15 cellular contexts compared by ENCODE assay signal in genomic region chr18:2968559-2968958, GRCh38. TPM values are rescaled to one million over a fixed set of nuclear protein-coding genes. Genes with fewer than 3 reads are reported as not detected.
DNase-seq lines count a peak whose midpoint lies in the region; ATAC-seq, FAIRE-seq and TF ChIP-seq lines count a peak whose summit lies in the region.
"Had no signal": no experiment of that assay in that cellular context is flagged by ENCODE, and none has a peak within 500 bp of the region (broad histone marks: within the 10 kb centered on the region; RNA-seq: fewer than 3 reads in every experiment).

No MANE protein-coding gene starts in this region.

- no peaks in the 10 kb centered on the region for H3K9me3 ChIP-seq in right atrium auricular region
- no peaks in the 10 kb centered on the region for H3K9me3 ChIP-seq in K562 (replicated peaks; ENCODE audit: control insufficient read depth, insufficient read depth, low read depth, low read length)
- no peaks in the 10 kb centered on the region for H3K9me3 ChIP-seq in naive thymus-derived CD4-positive, alpha-beta T cell (ENCODE audit: control insufficient read depth in 2 of 3, low read length in 3 of 3)
- H3K9me3 ChIP-seq: heart right ventricle had no signal

- intact Hi-C loops in left cardiac atrium (cut with DNase I): no loop called here
- intact Hi-C loops in K562 (cut with micrococcal nuclease): no loop called here
- intact Hi-C loops in naive thymus-derived CD4-positive, alpha-beta T cell (cut with micrococcal nuclease): no loop called here

- peaks cover 19% of the 10 kb centered on the region for H4K20me1 ChIP-seq in K562 (replicated peaks; ENCODE audit: control insufficient read depth, insufficient read depth, low read length)

- H3K36me3 Mint-ChIP-seq in naive thymus-derived CD4-positive, alpha-beta T cell: peaks cover 0 to 44% (median 5%) of the 10 kb centered on the region in 5 donors

- H3K27ac Mint-ChIP-seq in naive thymus-derived CD4-positive, alpha-beta T cell: peak overlapping the region; percentile 79 to 99 (median 95)

- POLR2A ChIA-PET in K562 (lab: Yijun Ruan, JAX): interaction anchor here (0.5 to 1.0 kb wide), 4 partner anchors 11 to 1447 kb away, joined by 3 read pairs; no protein-coding TSS in a partner anchor
- POLR2A ChIA-PET in naive thymus-derived CD4-positive, alpha-beta T cell (lab: Charles Lee): interaction anchor here (0.7 to 14.4 kb wide), 9 partner anchors 9 to 280 kb away, joined by 3 to 335 read pairs (median 25); no protein-coding TSS in a partner anchor

- peaks cover 87% of the 10 kb centered on the region for H3K79me2 ChIP-seq in K562 (ENCODE audit: control insufficient read depth, insufficient read depth, low read length)

- no peak for DNase-seq in left cardiac atrium
- no peak for DNase-seq in right atrium auricular region (ENCODE audit: low spot score)
- no peak for DNase-seq in K562 (ENCODE audit: extremely low read depth in 1 of 4, low spot score in 3 of 4)
- DNase-seq in naive thymus-derived CD4-positive, alpha-beta T cell: no peak
- no peak for DNase-seq in SK-N-DZ (ENCODE audit: low spot score)
- no peak for DNase-seq in NCI-H1092 treated with DMSO at 0.1 percent for 48 hours (lab: John Stamatoyannopoulos, UW)
- DNase-seq in RPMI8226: no peak
- DNase-seq in GM10266 (ENCODE audit: extremely low spot score): no peak
- DNase-seq: effector CD4-positive, alpha-beta T cell; GM23248; heart right ventricle; NCI-H2081 treated with DMSO at 0.1 percent for 48 hours; PC-3; stimulated activated naive CD4-positive, alpha-beta T cell treated with Interleukin-2 at 50 U/mL for 16 hours had no signal

- no TSS peak for BruUV-seq in K562 (replicated peaks; lab: Mats Ljungman, UMichigan)

- peak overlapping the region in 1 of 2 donors; percentile 46 for H3K27ac ChIP-seq in right atrium auricular region
- H3K27ac ChIP-seq in K562 (ENCODE audit: extremely low read depth, low read depth, low read length): no peak overlapping the region
- peak overlapping the region; percentile 76 for H3K27ac ChIP-seq in naive thymus-derived CD4-positive, alpha-beta T cell (ENCODE audit: low read depth, low read length)
- H3K27ac ChIP-seq: GM23248, VCaP had no signal

- H3K9ac ChIP-seq in K562 (ENCODE audit: insufficient read depth in 1 of 2, low read depth in 2 of 2, low read length in 2 of 2): no peak overlapping the region
- H3K9ac ChIP-seq: GM23248 had no signal

- CTCF ChIA-PET in K562 (lab: Yijun Ruan, JAX; ENCODE audit: low intra/inter-chr PET ratio): no interaction called here
- CTCF ChIA-PET in naive thymus-derived CD4-positive, alpha-beta T cell (lab: Charles Lee): interaction anchor here (0.8 to 7.9 kb wide), 8 partner anchors 9 to 487 kb away, joined by 3 to 75 read pairs (median 6); no protein-coding TSS in a partner anchor

- no peak for TF ChIP-seq POLR2A in K562 (conservative IDR thresholded peaks at IDR 0.05)

- in situ Hi-C loops in K562 (cut with MboI): no loop called here

- no peaks in the 10 kb centered on the region for H3K9me3 Mint-ChIP-seq in naive thymus-derived CD4-positive, alpha-beta T cell

- H3K4me1 ChIP-seq in right atrium auricular region (peaks cover 0 to 60% of the 10 kb centered on the region in 2 donors), K562 (replicated peaks in 1 of 2; ENCODE audit: control insufficient read depth in 2 of 2, insufficient read depth in 2 of 2, low read length in 2 of 2) (peaks cover 0 to 22% of the 10 kb centered on the region in 2 experiments; a peak in 4 of 5 replicates)
- H3K4me1 ChIP-seq in naive thymus-derived CD4-positive, alpha-beta T cell (ENCODE audit: control insufficient read depth in 2 of 2, insufficient read depth in 2 of 2, low read length in 2 of 2): peaks cover 95 to 96% of the 10 kb centered on the region in 2 donors

- H3K4me1 Mint-ChIP-seq in naive thymus-derived CD4-positive, alpha-beta T cell: peaks cover 60 to 99% (median 85%) of the 10 kb centered on the region in 7 donors

- peak; percentile 23 to 35 for ATAC-seq in left cardiac atrium
- peak; percentile 13 for ATAC-seq in K562
- ATAC-seq in naive thymus-derived CD4-positive, alpha-beta T cell: no peak
- ATAC-seq: PC-3 had no signal

- 6% methylated on average over 1 of the region's 1 CpG for WGBS in K562 (ENCODE audit: insufficient coverage, low coverage, missing lambda C conversion rate)

- FAIRE-seq in K562 (lab: Jason Lieb, UNC): no peak

- H3K36me3 ChIP-seq in right atrium auricular region (no peaks in the 10 kb centered on the region), K562 (ENCODE audit: control insufficient read depth, insufficient read depth, low read length) (no peaks in the 10 kb centered on the region; the same call in 1 of the 3 replicates)
- no peaks in the 10 kb centered on the region for H3K36me3 ChIP-seq in naive thymus-derived CD4-positive, alpha-beta T cell (ENCODE audit: control insufficient read depth in 2 of 3, insufficient read depth in 3 of 3, low read length in 3 of 3)
- H3K36me3 ChIP-seq: heart right ventricle had no signal

- no peak for TF ChIP-seq RAD21 in K562 (CRISPR knock-in tag; conservative IDR thresholded peaks at IDR 0.05 in 1 of 2, IDR thresholded peaks at IDR 0.05 in 1 of 2)

- H2AFZ ChIP-seq in K562 (ENCODE audit: low read depth, low read length): no peak overlapping the region
- H2AFZ ChIP-seq: GM23248 had no signal

- no peaks in the 10 kb centered on the region for H3K9me1 ChIP-seq in K562 (ENCODE audit: control insufficient read depth, insufficient read depth, low read length)

- TF ChIP-seq CTCF in right atrium auricular region (IDR thresholded peaks at IDR 0.05) (no peak), K562 (IDR thresholded peaks at IDR 0.05 in 2 of 3, conservative IDR thresholded peaks at IDR 0.05 in 1 of 3; ENCODE audit: insufficient read depth in 2 of 3, low read depth in 1 of 3, low read length in 3 of 3) (no peak), GM10266 (IDR thresholded peaks at IDR 0.05; ENCODE audit: control insufficient read depth, insufficient read depth, low read depth, missing control alignments) (no peak)

- H3K4me3 Mint-ChIP-seq in naive thymus-derived CD4-positive, alpha-beta T cell: peak overlapping the region; percentile 75 to 88 (median 82)

- H3K27me3 ChIP-seq in right atrium auricular region (no peaks in the 10 kb centered on the region), K562 (ENCODE audit: control insufficient read depth in 2 of 2, insufficient read depth in 2 of 2, low read length in 2 of 2) (no peaks in the 10 kb centered on the region)
- no peaks in the 10 kb centered on the region for H3K27me3 ChIP-seq in naive thymus-derived CD4-positive, alpha-beta T cell (ENCODE audit: control insufficient read depth in 2 of 2, insufficient read depth in 2 of 2, low read length in 2 of 2)
- H3K27me3 ChIP-seq: heart right ventricle had no signal

- no peaks in the 10 kb centered on the region for H3K27me3 Mint-ChIP-seq in naive thymus-derived CD4-positive, alpha-beta T cell

- H3K4me3 ChIP-seq in right atrium auricular region (no peak overlapping the region), K562 (no peak overlapping the region)
- H3K4me3 ChIP-seq in naive thymus-derived CD4-positive, alpha-beta T cell (ENCODE audit: low read length): peak overlapping the region; percentile 46
- H3K4me3 ChIP-seq: GM23248 had no signal

- TF ChIP-seq EP300 in K562 (IDR thresholded peaks at IDR 0.05; ENCODE audit: low read length): no peak

- no peak overlapping the region for H3K4me2 ChIP-seq in K562 (ENCODE audit: insufficient read depth, low read length)

TF ChIP-seq in K562, 482 proteins besides CTCF, POLR2A, EP300 and RAD21 (continues in another document):
- TF ChIP-seq EWSR1 (IDR thresholded peaks at IDR 0.05; ENCODE audit: borderline replicate concordance, low read depth, partially characterized antibody) (no peak), HDAC1 (IDR thresholded peaks at IDR 0.05) (peak in 1 of 2 experiments; percentile 20; a peak in 1 of 4 replicates), KDM1A (IDR thresholded peaks at IDR 0.05) (peak; percentile 59 to 62; a peak in 2 of 4 replicates)

RNA-seq across cellular contexts. Expression of gene LPIN2, which starts 44.4 kb away (rescaled TPM):
- 10 to 100 TPM; 15.2 to 16.4 TPM for total RNA-seq in left cardiac atrium
- total RNA-seq in right atrium auricular region: 10 to 100 TPM; 15.5 to 19.0 TPM
- total RNA-seq in K562 (2011; cell fraction: chromatin; rRNA removed; ENCODE audit: low replicate concordance): 45.6 and 69.6 TPM in 2 replicates
- 29.0 and 29.5 TPM in 2 replicates for total RNA-seq in K562 (2011; cell fraction: nucleolus; rRNA removed)
- total RNA-seq in K562 (2011; cell fraction: nucleoplasm; rRNA removed): 35.7 and 37.3 TPM in 2 replicates
- 21.0 and 23.3 TPM in 2 replicates for total RNA-seq in K562 (2014; rRNA removed)
- total RNA-seq in K562 (2014; rRNA removed; fragmentation: Illumina TruSeq; extraction: Trizol): 20.6 and 23.5 TPM in 2 replicates
- 24.3 and 25.3 TPM in 2 replicates for total RNA-seq in K562 (2015; rRNA removed; fragmentation: Illumina TruSeq; extraction: Trizol)
- total RNA-seq in K562 (2021): 26.1 and 31.7 TPM in 2 replicates
- polyA plus RNA-seq in K562 (2011; rRNA removed): 33.2 and 34.8 TPM in 2 replicates
- polyA plus RNA-seq in K562 (2011; cell fraction: cytosol; rRNA removed): 17.2 and 25.7 TPM in 2 replicates
- polyA plus RNA-seq in K562 (2011; cell fraction: nucleus; rRNA removed): 37.4 and 44.9 TPM in 2 replicates
- polyA plus RNA-seq in K562 (2012): 18.3 and 28.4 TPM in 2 replicates
- polyA plus RNA-seq in K562 (2014; fragmentation: Illumina TruSeq; extraction: Trizol): 24.2 and 30.3 TPM in 2 replicates
- 1 to 10 TPM; 5.2 to 7.6 TPM for polyA plus RNA-seq in K562 (2014; fragmentation: Nextera tagmentation; extraction: Ambion mirVana)
- polyA plus RNA-seq in K562 (2014; rRNA removed): 23.0 and 24.6 TPM in 2 replicates
- polyA minus RNA-seq in K562 (2011; rRNA and poly(A)+ RNA removed): 41.5 and 47.0 TPM in 2 replicates
- 22.2 and 22.3 TPM in 2 replicates for polyA minus RNA-seq in K562 (2011; cell fraction: cytosol; rRNA and poly(A)+ RNA removed)
- polyA minus RNA-seq in K562 (2011; cell fraction: nucleus; rRNA and poly(A)+ RNA removed): 20.3 and 39.2 TPM in 2 replicates
- 100 to 1,000 TPM in 1 of 5 experiments, 10 to 100 TPM in 4; 58.8 to 133 (median 73.6) TPM for total RNA-seq in naive thymus-derived CD4-positive, alpha-beta T cell
- 10 to 100 TPM; 63.7 to 73.1 TPM for polyA plus RNA-seq in naive thymus-derived CD4-positive, alpha-beta T cell
- 12.1 and 16.6 TPM in 2 replicates for polyA plus RNA-seq in SK-N-DZ (2014; cell fraction: cytosol; rRNA removed)
- 15.4 and 16.2 TPM in 2 replicates for polyA plus RNA-seq in SK-N-DZ (2014; cell fraction: nucleus; rRNA removed)
